In genomic region chr21:25508364-25508763, GRCh38 we compare ENCODE assay signal across 1 cellular context.
TF ChIP-seq lines count a peak whose summit lies in the region.

No MANE protein-coding gene starts in this region.

TF ChIP-seq in H1, 55 proteins besides CTCF, POLR2A, EP300 and RAD21 (continued from another document):
- TF ChIP-seq CHD7 (IDR thresholded peaks at IDR 0.05; ENCODE audit: insufficient replicate concordance, low read length) (no peak), HDAC2 (IDR thresholded peaks at IDR 0.05; ENCODE audit: borderline replicate concordance in 1 of 2, low read depth in 2 of 2, low read length in 2 of 2) (no peak), YY1 (IDR thresholded peaks at IDR 0.05; ENCODE audit: low read depth, low read length) (no peak)
